ENCODE assay signal across 2 cellular contexts in the genomic region with DNA sequence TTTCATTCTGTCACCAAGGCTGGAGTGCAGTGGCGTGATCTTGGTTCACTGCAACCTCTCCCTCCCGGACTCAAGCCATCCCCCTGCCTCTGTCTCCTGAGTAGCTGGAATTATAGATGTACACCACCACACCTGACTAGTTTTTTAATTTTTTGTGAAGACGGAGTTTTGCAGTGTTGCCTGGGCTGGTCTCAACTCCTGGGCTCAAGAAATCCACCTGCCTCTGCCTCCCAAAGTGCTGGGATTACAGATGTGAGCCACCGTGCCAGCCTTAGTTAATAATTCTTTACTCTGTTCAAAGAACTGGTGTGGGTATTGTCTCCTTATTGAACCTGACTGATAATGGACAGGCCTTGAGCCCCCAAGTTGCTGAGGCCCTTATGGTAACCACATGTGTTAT.
TF ChIP-seq lines count a peak whose summit lies in the region.

No MANE protein-coding gene starts in this region.

TF ChIP-seq in HCT116, 20 proteins besides CTCF, POLR2A, EP300 and RAD21:
- TF ChIP-seq ZFX (IDR thresholded peaks at IDR 0.05): no peak
- TF ChIP-seq POLR2AphosphoS5 (IDR thresholded peaks at IDR 0.05; ENCODE audit: low read depth, low read length): no peak
- TF ChIP-seq ZNF274 (IDR thresholded peaks at IDR 0.05; ENCODE audit: low read depth, low read length): no peak
- TF ChIP-seq, protein P1, sequence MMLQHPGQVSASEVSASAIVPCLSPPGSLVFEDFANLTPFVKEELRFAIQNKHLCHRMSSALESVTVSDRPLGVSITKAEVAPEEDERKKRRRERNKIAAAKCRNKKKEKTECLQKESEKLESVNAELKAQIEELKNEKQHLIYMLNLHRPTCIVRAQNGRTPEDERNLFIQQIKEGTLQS (IDR thresholded peaks at IDR 0.05): no peak
- TF ChIP-seq EZH2 (IDR thresholded peaks at IDR 0.05): no peak
- TF ChIP-seq TCF7L2 (IDR thresholded peaks at IDR 0.05; ENCODE audit: borderline replicate concordance, extremely low read depth, insufficient read depth, insufficient read length): no peak
- TF ChIP-seq SIN3A (IDR thresholded peaks at IDR 0.05; ENCODE audit: low read depth): no peak
- TF ChIP-seq, protein P2, sequence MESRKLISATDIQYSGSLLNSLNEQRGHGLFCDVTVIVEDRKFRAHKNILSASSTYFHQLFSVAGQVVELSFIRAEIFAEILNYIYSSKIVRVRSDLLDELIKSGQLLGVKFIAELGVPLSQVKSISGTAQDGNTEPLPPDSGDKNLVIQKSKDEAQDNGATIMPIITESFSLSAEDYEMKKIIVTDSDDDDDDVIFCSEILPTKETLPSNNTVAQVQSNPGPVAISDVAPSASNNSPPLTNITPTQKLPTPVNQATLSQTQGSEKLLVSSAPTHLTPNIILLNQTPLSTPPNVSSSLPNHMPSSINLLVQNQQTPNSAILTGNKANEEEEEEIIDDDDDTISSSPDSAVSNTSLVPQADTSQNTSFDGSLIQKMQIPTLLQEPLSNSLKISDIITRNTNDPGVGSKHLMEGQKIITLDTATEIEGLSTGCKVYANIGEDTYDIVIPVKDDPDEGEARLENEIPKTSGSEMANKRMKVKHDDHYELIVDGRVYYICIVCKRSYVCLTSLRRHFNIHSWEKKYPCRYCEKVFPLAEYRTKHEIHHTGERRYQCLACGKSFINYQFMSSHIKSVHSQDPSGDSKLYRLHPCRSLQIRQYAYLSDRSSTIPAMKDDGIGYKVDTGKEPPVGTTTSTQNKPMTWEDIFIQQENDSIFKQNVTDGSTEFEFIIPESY (IDR thresholded peaks at IDR 0.05; ENCODE audit: extremely low read depth, insufficient replicate concordance, low read length): no peak
- no peak for TF ChIP-seq EGR1 (IDR thresholded peaks at IDR 0.05; ENCODE audit: low read depth)
- TF ChIP-seq SP1 (IDR thresholded peaks at IDR 0.05; ENCODE audit: low read depth): no peak
- TF ChIP-seq SRF (IDR thresholded peaks at IDR 0.05; ENCODE audit: low read depth): no peak
- no peak for TF ChIP-seq CEBPB (IDR thresholded peaks at IDR 0.05; ENCODE audit: low read depth)
- TF ChIP-seq, protein P3, sequence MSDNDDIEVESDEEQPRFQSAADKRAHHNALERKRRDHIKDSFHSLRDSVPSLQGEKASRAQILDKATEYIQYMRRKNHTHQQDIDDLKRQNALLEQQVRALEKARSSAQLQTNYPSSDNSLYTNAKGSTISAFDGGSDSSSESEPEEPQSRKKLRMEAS (IDR thresholded peaks at IDR 0.05): no peak
- no peak for TF ChIP-seq YY1 (IDR thresholded peaks at IDR 0.05; ENCODE audit: extremely low read depth, insufficient replicate concordance, low read depth, low read length)
- no peak for TF ChIP-seq JUND (IDR thresholded peaks at IDR 0.05)
- no peak for TF ChIP-seq ELF1 (IDR thresholded peaks at IDR 0.05; ENCODE audit: borderline replicate concordance, low read depth)
- TF ChIP-seq, protein P4, sequence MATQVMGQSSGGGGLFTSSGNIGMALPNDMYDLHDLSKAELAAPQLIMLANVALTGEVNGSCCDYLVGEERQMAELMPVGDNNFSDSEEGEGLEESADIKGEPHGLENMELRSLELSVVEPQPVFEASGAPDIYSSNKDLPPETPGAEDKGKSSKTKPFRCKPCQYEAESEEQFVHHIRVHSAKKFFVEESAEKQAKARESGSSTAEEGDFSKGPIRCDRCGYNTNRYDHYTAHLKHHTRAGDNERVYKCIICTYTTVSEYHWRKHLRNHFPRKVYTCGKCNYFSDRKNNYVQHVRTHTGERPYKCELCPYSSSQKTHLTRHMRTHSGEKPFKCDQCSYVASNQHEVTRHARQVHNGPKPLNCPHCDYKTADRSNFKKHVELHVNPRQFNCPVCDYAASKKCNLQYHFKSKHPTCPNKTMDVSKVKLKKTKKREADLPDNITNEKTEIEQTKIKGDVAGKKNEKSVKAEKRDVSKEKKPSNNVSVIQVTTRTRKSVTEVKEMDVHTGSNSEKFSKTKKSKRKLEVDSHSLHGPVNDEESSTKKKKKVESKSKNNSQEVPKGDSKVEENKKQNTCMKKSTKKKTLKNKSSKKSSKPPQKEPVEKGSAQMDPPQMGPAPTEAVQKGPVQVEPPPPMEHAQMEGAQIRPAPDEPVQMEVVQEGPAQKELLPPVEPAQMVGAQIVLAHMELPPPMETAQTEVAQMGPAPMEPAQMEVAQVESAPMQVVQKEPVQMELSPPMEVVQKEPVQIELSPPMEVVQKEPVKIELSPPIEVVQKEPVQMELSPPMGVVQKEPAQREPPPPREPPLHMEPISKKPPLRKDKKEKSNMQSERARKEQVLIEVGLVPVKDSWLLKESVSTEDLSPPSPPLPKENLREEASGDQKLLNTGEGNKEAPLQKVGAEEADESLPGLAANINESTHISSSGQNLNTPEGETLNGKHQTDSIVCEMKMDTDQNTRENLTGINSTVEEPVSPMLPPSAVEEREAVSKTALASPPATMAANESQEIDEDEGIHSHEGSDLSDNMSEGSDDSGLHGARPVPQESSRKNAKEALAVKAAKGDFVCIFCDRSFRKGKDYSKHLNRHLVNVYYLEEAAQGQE (IDR thresholded peaks at IDR 0.05; ENCODE audit: low read depth): no peak
- TF ChIP-seq CBX3 (IDR thresholded peaks at IDR 0.05; ENCODE audit: low read depth): no peak
- TF ChIP-seq FOSL1 (IDR thresholded peaks at IDR 0.05; ENCODE audit: low read depth): no peak

TF ChIP-seq in HepG2, 621 proteins besides CTCF, POLR2A, EP300 and RAD21:
- TF ChIP-seq, protein P5, sequence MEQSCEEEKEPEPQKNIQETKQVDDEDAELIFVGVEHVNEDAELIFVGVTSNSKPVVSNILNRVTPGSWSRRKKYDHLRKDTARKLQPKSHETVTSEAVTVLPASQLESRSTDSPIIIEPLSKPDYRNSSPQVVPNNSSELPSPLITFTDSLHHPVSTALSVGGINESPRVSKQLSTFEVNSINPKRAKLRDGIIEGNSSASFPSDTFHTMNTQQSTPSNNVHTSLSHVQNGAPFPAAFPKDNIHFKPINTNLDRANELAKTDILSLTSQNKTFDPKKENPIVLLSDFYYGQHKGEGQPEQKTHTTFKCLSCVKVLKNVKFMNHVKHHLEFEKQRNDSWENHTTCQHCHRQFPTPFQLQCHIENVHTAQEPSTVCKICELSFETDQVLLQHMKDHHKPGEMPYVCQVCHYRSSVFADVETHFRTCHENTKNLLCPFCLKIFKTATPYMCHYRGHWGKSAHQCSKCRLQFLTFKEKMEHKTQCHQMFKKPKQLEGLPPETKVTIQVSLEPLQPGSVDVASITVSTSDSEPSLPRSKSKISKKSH (CRISPR knock-in tag; IDR thresholded peaks at IDR 0.05; ENCODE audit: borderline replicate concordance): no peak
- TF ChIP-seq, protein P6, sequence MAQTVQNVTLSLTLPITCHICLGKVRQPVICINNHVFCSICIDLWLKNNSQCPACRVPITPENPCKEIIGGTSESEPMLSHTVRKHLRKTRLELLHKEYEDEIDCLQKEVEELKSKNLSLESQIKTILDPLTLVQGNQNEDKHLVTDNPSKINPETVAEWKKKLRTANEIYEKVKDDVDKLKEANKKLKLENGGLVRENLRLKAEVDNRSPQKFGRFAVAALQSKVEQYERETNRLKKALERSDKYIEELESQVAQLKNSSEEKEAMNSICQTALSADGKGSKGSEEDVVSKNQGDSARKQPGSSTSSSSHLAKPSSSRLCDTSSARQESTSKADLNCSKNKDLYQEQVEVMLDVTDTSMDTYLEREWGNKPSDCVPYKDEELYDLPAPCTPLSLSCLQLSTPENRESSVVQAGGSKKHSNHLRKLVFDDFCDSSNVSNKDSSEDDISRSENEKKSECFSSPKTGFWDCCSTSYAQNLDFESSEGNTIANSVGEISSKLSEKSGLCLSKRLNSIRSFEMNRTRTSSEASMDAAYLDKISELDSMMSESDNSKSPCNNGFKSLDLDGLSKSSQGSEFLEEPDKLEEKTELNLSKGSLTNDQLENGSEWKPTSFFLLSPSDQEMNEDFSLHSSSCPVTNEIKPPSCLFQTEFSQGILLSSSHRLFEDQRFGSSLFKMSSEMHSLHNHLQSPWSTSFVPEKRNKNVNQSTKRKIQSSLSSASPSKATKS (CRISPR knock-in tag; IDR thresholded peaks at IDR 0.05): no peak
- no peak for TF ChIP-seq ZKSCAN1 (IDR thresholded peaks at IDR 0.05; ENCODE audit: low read length)
- TF ChIP-seq, protein P7, sequence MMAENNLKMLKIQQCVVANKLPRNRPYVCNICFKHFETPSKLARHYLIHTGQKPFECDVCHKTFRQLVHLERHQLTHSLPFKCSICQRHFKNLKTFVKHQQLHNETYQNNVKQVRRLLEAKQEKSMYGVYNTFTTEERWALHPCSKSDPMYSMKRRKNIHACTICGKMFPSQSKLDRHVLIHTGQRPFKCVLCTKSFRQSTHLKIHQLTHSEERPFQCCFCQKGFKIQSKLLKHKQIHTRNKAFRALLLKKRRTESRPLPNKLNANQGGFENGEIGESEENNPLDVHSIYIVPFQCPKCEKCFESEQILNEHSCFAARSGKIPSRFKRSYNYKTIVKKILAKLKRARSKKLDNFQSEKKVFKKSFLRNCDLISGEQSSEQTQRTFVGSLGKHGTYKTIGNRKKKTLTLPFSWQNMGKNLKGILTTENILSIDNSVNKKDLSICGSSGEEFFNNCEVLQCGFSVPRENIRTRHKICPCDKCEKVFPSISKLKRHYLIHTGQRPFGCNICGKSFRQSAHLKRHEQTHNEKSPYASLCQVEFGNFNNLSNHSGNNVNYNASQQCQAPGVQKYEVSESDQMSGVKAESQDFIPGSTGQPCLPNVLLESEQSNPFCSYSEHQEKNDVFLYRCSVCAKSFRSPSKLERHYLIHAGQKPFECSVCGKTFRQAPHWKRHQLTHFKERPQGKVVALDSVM (CRISPR knock-in tag; IDR thresholded peaks at IDR 0.05): no peak
- no peak for TF ChIP-seq ZNF234 (CRISPR knock-in tag; conservative IDR thresholded peaks at IDR 0.05)
- TF ChIP-seq DNMT1 (CRISPR knock-in tag; IDR thresholded peaks at IDR 0.05): no peak
- no peak for TF ChIP-seq SP4 (CRISPR knock-in tag; IDR thresholded peaks at IDR 0.05)
- no peak for TF ChIP-seq SIN3A (IDR thresholded peaks at IDR 0.05; ENCODE audit: borderline replicate concordance, low read depth, low read length)
- no peak for TF ChIP-seq ZMAT3 (CRISPR knock-in tag; conservative IDR thresholded peaks at IDR 0.05)
- TF ChIP-seq ZNF782 (CRISPR knock-in tag; IDR thresholded peaks at IDR 0.05; ENCODE audit: borderline replicate concordance): no peak
- TF ChIP-seq, protein P8, sequence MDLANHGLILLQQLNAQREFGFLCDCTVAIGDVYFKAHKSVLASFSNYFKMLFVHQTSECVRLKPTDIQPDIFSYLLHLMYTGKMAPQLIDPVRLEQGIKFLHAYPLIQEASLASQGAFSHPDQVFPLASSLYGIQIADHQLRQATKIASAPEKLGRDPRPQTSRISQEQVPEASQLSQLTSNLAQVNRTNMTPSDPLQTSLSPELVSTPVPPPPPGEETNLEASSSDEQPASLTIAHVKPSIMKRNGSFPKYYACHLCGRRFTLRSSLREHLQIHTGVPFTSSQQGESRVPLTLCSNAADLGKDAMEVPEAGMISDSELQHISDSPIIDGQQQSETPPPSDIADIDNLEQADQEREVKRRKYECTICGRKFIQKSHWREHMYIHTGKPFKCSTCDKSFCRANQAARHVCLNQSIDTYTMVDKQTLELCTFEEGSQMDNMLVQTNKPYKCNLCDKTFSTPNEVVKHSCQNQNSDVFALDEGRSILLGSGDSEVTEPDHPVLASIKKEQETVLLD (CRISPR knock-in tag; IDR thresholded peaks at IDR 0.05; ENCODE audit: low read depth): no peak
